Comparison of ENCODE assay signal across 8 cellular contexts in genomic region chr1:81801032-81801833, GRCh38. TPM values are rescaled to one million over a fixed set of nuclear protein-coding genes. Genes with fewer than 3 reads are reported as not detected.
DNase-seq lines count a peak whose midpoint lies in the region; ATAC-seq, FAIRE-seq and TF ChIP-seq lines count a peak whose summit lies in the region.

No MANE protein-coding gene starts in this region.

- H3F3A ChIP-seq in neural progenitor cell (ENCODE audit: low read depth), result peaks cover 66% of the 10 kb centered on the region

- DNase-seq in COLO668 (lab: John Stamatoyannopoulos, UW; ENCODE audit: unreplicated experiment) (peak; percentile 91), H7 (peak; percentile 77), NCI-H1930 (lab: John Stamatoyannopoulos, UW) (peak; percentile 34 to 39), frontal cortex (ENCODE audit: low spot score in 2 of 2) (peak; percentile 47 to 57), neural progenitor cell (ENCODE audit: low spot score) (peak; percentile 94)
- peak; percentile 9 for DNase-seq in activated CD4-positive, alpha-beta memory T cell treated with anti-CD3 and anti-CD28 coated beads for 36 hours

- peak overlapping the region; percentile 37 for H3K4me3 Mint-ChIP-seq in activated CD4-positive, alpha-beta memory T cell treated with anti-CD3 and anti-CD28 coated beads for 36 hours
- peak overlapping the region; percentile 98 for H3K4me3 Mint-ChIP-seq in neural progenitor cell

- no peak for TF ChIP-seq CTCF in neural progenitor cell (IDR thresholded peaks at IDR 0.05)

- ATAC-seq in GM21360 (IDR thresholded peaks at IDR 0.05; ENCODE audit: unreplicated experiment) (no peak), GM21447 (IDR thresholded peaks at IDR 0.05; ENCODE audit: unreplicated experiment) (no peak)

- POLR2A ChIA-PET in activated CD4-positive, alpha-beta memory T cell treated with anti-CD3 and anti-CD28 coated beads for 36 hours (lab: Charles Lee), result no interaction called here

- H3K4me1 ChIP-seq in neural progenitor cell, result peaks cover 45% of the 10 kb centered on the region

- H3K79me2 ChIP-seq in neural progenitor cell (ENCODE audit: low read depth), result peaks cover 78% of the 10 kb centered on the region

- CTCF ChIA-PET in activated CD4-positive, alpha-beta memory T cell treated with anti-CD3 and anti-CD28 coated beads for 36 hours (lab: Charles Lee), result no interaction called here

- H3K36me3 Mint-ChIP-seq in activated CD4-positive, alpha-beta memory T cell treated with anti-CD3 and anti-CD28 coated beads for 36 hours, result peaks cover 2% of the 10 kb centered on the region
- H3K36me3 Mint-ChIP-seq in neural progenitor cell, result no peaks in the 10 kb centered on the region

- peak overlapping the region; percentile 88 for H3K4me2 ChIP-seq in neural progenitor cell

- no peaks in the 10 kb centered on the region for H3K9me3 ChIP-seq in neural progenitor cell (ENCODE audit: low read depth)

- H3K9ac ChIP-seq in neural progenitor cell, result peak overlapping the region; percentile 86

- no peaks in the 10 kb centered on the region for H3K9me3 Mint-ChIP-seq in activated CD4-positive, alpha-beta memory T cell treated with anti-CD3 and anti-CD28 coated beads for 36 hours
- H3K9me3 Mint-ChIP-seq in neural progenitor cell, result no peaks in the 10 kb centered on the region

- peak overlapping the region; percentile 60 for H2AFZ ChIP-seq in neural progenitor cell (replicated peaks)

- H3K4me3 ChIP-seq in H7 (ENCODE audit: insufficient read depth, low read depth, low read length) (peak overlapping the region; percentile 89), neural progenitor cell (peak overlapping the region; percentile 98)

- H3K4me1 Mint-ChIP-seq in activated CD4-positive, alpha-beta memory T cell treated with anti-CD3 and anti-CD28 coated beads for 36 hours (ENCODE audit: low read depth), result peaks cover 3% of the 10 kb centered on the region
- H3K4me1 Mint-ChIP-seq in neural progenitor cell, result peaks cover 31% of the 10 kb centered on the region

- peaks cover 43% of the 10 kb centered on the region for H4K20me1 ChIP-seq in neural progenitor cell (ENCODE audit: low read depth)

- no peak overlapping the region for H3K27ac Mint-ChIP-seq in activated CD4-positive, alpha-beta memory T cell treated with anti-CD3 and anti-CD28 coated beads for 36 hours
- peak overlapping the region; percentile 99 for H3K27ac Mint-ChIP-seq in neural progenitor cell

- H3K27me3 ChIP-seq in H7 (ENCODE audit: control insufficient read depth, insufficient read depth, low read length) (peaks cover 4% of the 10 kb centered on the region; the same call in 1 of the 2 replicates), neural progenitor cell (no peaks in the 10 kb centered on the region)

- H3K36me3 ChIP-seq in H7 (replicated peaks; ENCODE audit: control insufficient read depth, insufficient read depth, low read length) (no peaks in the 10 kb centered on the region), neural progenitor cell (no peaks in the 10 kb centered on the region)

- intact Hi-C loops in activated CD4-positive, alpha-beta memory T cell treated with anti-CD3 and anti-CD28 coated beads for 36 hours (cut with micrococcal nuclease), result no loop called here

- no peak for FAIRE-seq in frontal cortex (lab: Jason Lieb, UNC)

- H3K27ac ChIP-seq in neural progenitor cell, result peak overlapping the region; percentile 97

- peaks cover 32% of the 10 kb centered on the region for H3K27me3 Mint-ChIP-seq in activated CD4-positive, alpha-beta memory T cell treated with anti-CD3 and anti-CD28 coated beads for 36 hours
- peaks cover 11% of the 10 kb centered on the region for H3K27me3 Mint-ChIP-seq in neural progenitor cell (ENCODE audit: insufficient read depth, low read depth)

RNA-seq across cellular contexts. Expression of gene ADGRL2, which starts 0.5 kb away (rescaled TPM):
- 94.0 and 112 TPM in 2 replicates for total RNA-seq in H7 (2014; rRNA removed; shearing (Covaris generic))
- not detected for total RNA-seq in activated CD4-positive, alpha-beta memory T cell treated with anti-CD3 and anti-CD28 coated beads for 36 hours
- total RNA-seq in frontal cortex, result 120 TPM
- total RNA-seq in neural progenitor cell (ENCODE audit: low replicate concordance), result 201 and 270 TPM in 2 replicates

Comparison
In these comparisons a context has a peak if more than half of its experiments do, and no peak if none do; other contexts are left out.
1. DNase-seq: peak in every context shown above with its lines; median percentile 94 in neural progenitor cell; 91 in COLO668; 77 in H7; 52 in frontal cortex; 36 in NCI-H1930; 9 in activated CD4-positive, alpha-beta memory T cell treated with anti-CD3 and anti-CD28 coated beads for 36 hours.
2. RNA of gene ADGRL2, which starts 0.5 kb away (total RNA-seq): 201 to 270 TPM in neural progenitor cell, 120 TPM in frontal cortex (single experiment) and 94.0 to 112 TPM in H7; not detected in activated CD4-positive, alpha-beta memory T cell treated with anti-CD3 and anti-CD28 coated beads for 36 hours; every median in the first group is over 10 times any median in the second.